8 cellular contexts compared by ENCODE assay signal in the genomic region with DNA sequence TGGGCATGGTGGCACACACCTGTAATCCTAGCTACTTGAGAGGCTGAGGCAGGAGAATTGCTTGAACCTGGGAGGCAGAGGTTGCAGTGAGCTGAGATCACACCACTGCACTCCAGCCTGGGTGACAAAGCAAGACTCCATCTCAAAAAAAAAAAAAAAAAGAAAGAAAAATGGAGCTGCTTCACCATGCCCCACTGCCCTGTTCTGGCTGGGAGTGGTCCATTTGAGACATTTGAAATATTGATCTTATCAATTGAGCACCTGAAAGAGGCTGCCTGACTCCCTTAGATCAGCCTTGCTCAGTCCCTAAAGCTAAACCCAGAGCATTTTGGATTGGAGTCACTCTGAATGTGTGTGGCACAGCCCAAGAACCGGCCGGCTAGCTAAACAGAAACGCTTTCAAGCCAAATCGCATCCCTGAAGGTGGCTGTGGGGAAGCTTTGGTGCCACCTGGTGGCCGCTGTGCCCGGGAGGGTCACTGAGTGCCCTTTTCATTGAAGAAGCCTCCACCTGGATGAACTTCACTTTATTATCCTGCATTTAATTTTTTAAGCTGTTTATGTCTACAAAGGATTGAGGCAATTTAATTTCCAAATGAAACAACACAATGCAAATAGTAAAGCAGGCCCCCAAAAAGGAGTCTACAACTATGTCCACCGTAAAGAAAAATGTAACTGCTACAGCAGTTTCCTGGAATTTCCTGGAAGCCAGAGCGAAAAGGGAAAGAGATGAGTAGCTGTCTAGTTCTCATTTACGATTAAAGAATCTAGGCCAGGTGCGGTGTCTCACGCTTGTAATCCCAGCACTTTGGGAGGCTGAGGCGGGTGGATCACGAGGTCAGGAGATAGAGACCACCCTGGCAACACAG. TPM values are rescaled to one million over a fixed set of nuclear protein-coding genes. Genes with fewer than 3 reads are reported as not detected.
A peak's percentile ranks its signal among the peaks of the same experiment; 100 is the strongest.
DNase-seq lines count a peak whose midpoint lies in the region; ATAC-seq and TF ChIP-seq lines count a peak whose summit lies in the region.

No MANE protein-coding gene starts in this region.

- no peak for TF ChIP-seq POLR2A in suprapubic skin (IDR thresholded peaks at IDR 0.05)

- peak; percentile 75 for DNase-seq in AG08396 (ENCODE audit: low spot score)
- peak; percentile 89 for DNase-seq in Karpas-422
- DNase-seq in RPMI7951 (ENCODE audit: low read depth), result peak; percentile 47
- peak; percentile 49 for DNase-seq in activated T-helper 9 cell treated with anti-CD3 and anti-CD28 coated beads, Interleukin-2, amount 50 U/mL, for 16 hours (ENCODE audit: low read depth)
- DNase-seq in foreskin fibroblast, result peak; percentile 41 to 86
- DNase-seq in occipital lobe (lab: John Stamatoyannopoulos, UW), result peak; percentile 62
- peak in 1 of 2 donors; percentile 74 for DNase-seq in suprapubic skin (ENCODE audit: low spot score in 2 of 2)

- H3K4me3 ChIP-seq in Karpas-422 (ENCODE audit: low read length) (no peak overlapping the region), foreskin fibroblast (ENCODE audit: low read depth in 1 of 2, low read length in 2 of 2) (no peak overlapping the region), suprapubic skin (no peak overlapping the region)

- 45% methylated on average over 13 of the region's 13 CpGs for WGBS in suprapubic skin

- H3K79me2 ChIP-seq in Karpas-422 (ENCODE audit: low read length), result no peaks in the 10 kb centered on the region

- H3K36me3 ChIP-seq in Karpas-422 (ENCODE audit: insufficient read depth, low read length), result no peaks in the 10 kb centered on the region
- no peaks in the 10 kb centered on the region for H3K36me3 ChIP-seq in suprapubic skin

- H3K27me3 ChIP-seq in Karpas-422 (ENCODE audit: low read length), result no peaks in the 10 kb centered on the region
- no peaks in the 10 kb centered on the region for H3K27me3 ChIP-seq in suprapubic skin

- H4K20me1 ChIP-seq in Karpas-422 (ENCODE audit: insufficient read depth, low read depth, low read length), result 0 out of 2 replicates have a peak, but pooled peaks cover 3% of the 10 kb centered on the region

- H3K27ac ChIP-seq in Karpas-422 (ENCODE audit: low read length) (no peak overlapping the region), suprapubic skin (no peak overlapping the region)

- no peak for TF ChIP-seq EP300 in suprapubic skin (IDR thresholded peaks at IDR 0.05)

- peak; percentile 97 for TF ChIP-seq CTCF in foreskin fibroblast (IDR thresholded peaks at IDR 0.05; ENCODE audit: low read depth, low read length)
- TF ChIP-seq CTCF in suprapubic skin (IDR thresholded peaks at IDR 0.05), result peak; percentile 80 to 85

- H3K9ac ChIP-seq in Karpas-422 (ENCODE audit: low read length), result no peak overlapping the region

- H2AFZ ChIP-seq in Karpas-422 (ENCODE audit: low read length), result no peak overlapping the region

- peaks cover 13% of the 10 kb centered on the region for H3K4me1 ChIP-seq in Karpas-422 (ENCODE audit: low read length)
- H3K4me1 ChIP-seq in suprapubic skin, result no peaks in the 10 kb centered on the region

- no peaks in the 10 kb centered on the region for H3K9me2 ChIP-seq in Karpas-422 (replicated peaks; ENCODE audit: insufficient read depth, low read length)

- H3K9me3 ChIP-seq in Karpas-422 (ENCODE audit: low read length) (no peaks in the 10 kb centered on the region), suprapubic skin (no peaks in the 10 kb centered on the region)

- ATAC-seq in GM19035 (IDR thresholded peaks at IDR 0.05; ENCODE audit: unreplicated experiment), result peak; percentile 67

- peak overlapping the region; percentile 22 for H3K4me2 ChIP-seq in Karpas-422 (ENCODE audit: low read depth, low read length, poor library complexity, severe bottlenecking)

RNA-seq across cellular contexts. Expression of a gene that starts 53.1 kb away (rescaled TPM):
- not detected in 2 replicates for total RNA-seq in Karpas-422 (2014; rRNA removed; shearing (Covaris generic); ENCODE audit: low replicate concordance)
- not detected in 2 replicates for total RNA-seq in RPMI7951 (2014; rRNA removed; shearing (Covaris generic))
- total RNA-seq in occipital lobe (0.16 TPM), suprapubic skin (not detected)
